11 cellular contexts compared by ENCODE assay signal in the genomic region with DNA sequence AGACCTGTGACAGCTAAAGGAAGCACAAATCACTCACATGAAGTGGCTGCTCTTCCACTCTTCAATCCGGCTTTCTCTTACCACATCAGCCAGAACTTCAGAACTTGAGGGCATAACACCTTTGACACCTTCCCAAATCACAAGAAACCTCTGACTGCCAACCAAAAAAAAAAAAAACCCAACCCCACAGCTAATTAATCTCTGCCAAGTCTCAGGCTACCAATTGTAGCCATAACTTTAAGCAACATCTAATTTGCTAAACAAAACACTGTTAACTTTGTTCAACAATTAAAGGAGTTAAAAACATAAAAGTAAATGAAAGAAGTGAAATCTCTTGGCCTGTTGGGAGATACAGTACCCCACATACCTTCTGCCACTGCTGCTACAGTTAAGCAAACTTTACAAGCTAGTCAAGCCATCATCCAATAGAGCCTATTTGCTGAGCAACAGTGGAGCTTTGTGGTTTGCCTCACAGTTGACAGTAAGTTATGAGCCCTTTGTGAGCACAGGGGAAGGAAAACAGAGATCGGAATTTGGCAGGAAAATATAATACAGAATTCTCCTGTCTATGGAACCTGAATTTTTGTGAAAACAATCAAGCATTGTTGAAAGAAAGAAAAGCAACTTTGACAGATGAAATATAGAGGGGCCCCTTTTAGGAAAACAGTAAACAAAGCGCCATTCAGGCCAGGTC. TPM values are rescaled to one million over a fixed set of nuclear protein-coding genes. Genes with fewer than 3 reads are reported as not detected.
DNase-seq lines count a peak whose midpoint lies in the region; ATAC-seq and TF ChIP-seq lines count a peak whose summit lies in the region.
"Had no signal": no experiment of that assay in that cellular context is flagged by ENCODE, and none has a peak within 500 bp of the region (broad histone marks: within the 10 kb centered on the region; RNA-seq: fewer than 3 reads in every experiment).

Gene SOX6, minus strand, starts transcription at position 490 of the 694 bp plus-strand sequence. CDS start 15,298 bp downstream, outside the sequence.

- H3K4me3 Mint-ChIP-seq in immature natural killer cell, result no peak within 1 kb of the TSS
- H3K4me3 Mint-ChIP-seq: T-helper 1 cell treated with Interleukin-12 subunit alpha and Interleukin-12 subunit beta and Interleukin-4 antibody, amounts not matched to agents 30 μg/mL and 1 μg/mL, for 36 hours had no signal

- no peaks in the 10 kb centered on the region for H3K36me3 ChIP-seq in mucosa of descending colon (ENCODE audit: low read depth)

- intact Hi-C loops in mucosa of descending colon (cut with DNase I, micrococcal nuclease), result no loop called here

- TF ChIP-seq CTCF in AG10803 (conservative IDR thresholded peaks at IDR 0.05; ENCODE audit: low read length), result no peak
- no peak for TF ChIP-seq CTCF in fibroblast of villous mesenchyme (IDR thresholded peaks at IDR 0.05; ENCODE audit: insufficient read depth, low read depth, low read length)
- no peak for TF ChIP-seq CTCF in mucosa of descending colon (IDR thresholded peaks at IDR 0.05)

- H3K27me3 Mint-ChIP-seq in immature natural killer cell (ENCODE audit: low read depth in 3 of 3), result peaks cover 0 to 4% (median 2%) of the 10 kb centered on the region in 3 donors

- H3K36me3 Mint-ChIP-seq in immature natural killer cell, result no peaks in the 10 kb centered on the region

- H3K4me1 Mint-ChIP-seq in immature natural killer cell, result no peaks in the 10 kb centered on the region

- DNase-seq in AG10803 (ENCODE audit: low read depth) (peak; percentile 6), NCI-H748 (lab: John Stamatoyannopoulos, UW; ENCODE audit: unreplicated experiment) (peak; percentile 53), fibroblast of villous mesenchyme (ENCODE audit: low read depth) (peak; percentile 17), mucosa of descending colon (no peak), immature natural killer cell (no peak), SIG-M5 treated with dmso at 0.1 percent for 504 hours (lab: John Stamatoyannopoulos, UW; ENCODE audit: unreplicated experiment) (no peak), middle frontal gyrus (ENCODE audit: extremely low spot score, low spot score) (no peak)
- DNase-seq: NCI-H2029; stimulated activated CD4-positive, alpha-beta T cell treated with anti-CD3 and anti-CD28 coated beads, Interleukin-4, amount 100 ng/mL, for 24 hours had no signal

- H3K4me3 ChIP-seq in AG10803 (ENCODE audit: low read length), result no peak within 1 kb of the TSS
- no peak within 1 kb of the TSS for H3K4me3 ChIP-seq in fibroblast of villous mesenchyme (ENCODE audit: low read depth, low read length)
- H3K4me3 ChIP-seq in mucosa of descending colon, result no peak within 1 kb of the TSS

- ATAC-seq in mucosa of descending colon (peak; percentile 53), GM19463 (IDR thresholded peaks at IDR 0.05; ENCODE audit: unreplicated experiment) (no peak)

- H3K4me1 ChIP-seq in mucosa of descending colon (ENCODE audit: low read depth), result peaks cover 2% of the 10 kb centered on the region

- H3K9me3 Mint-ChIP-seq in immature natural killer cell, result peaks cover 2 to 25% (median 8%) of the 10 kb centered on the region in 6 donors
- H3K9me3 Mint-ChIP-seq: T-helper 1 cell treated with Interleukin-12 subunit alpha and Interleukin-12 subunit beta and Interleukin-4 antibody, amounts not matched to agents 30 μg/mL and 1 μg/mL, for 36 hours had no signal

- H3K27ac Mint-ChIP-seq in immature natural killer cell, result no peak within 1 kb of the TSS
- H3K27ac Mint-ChIP-seq: T-helper 1 cell treated with Interleukin-12 subunit alpha and Interleukin-12 subunit beta and Interleukin-4 antibody, amounts not matched to agents 30 μg/mL and 1 μg/mL, for 36 hours had no signal

- H3K9me3 ChIP-seq in mucosa of descending colon, result no peaks in the 10 kb centered on the region

RNA-seq across cellular contexts. Expression of gene SOX6, which starts in this region (rescaled TPM):
- total RNA-seq in fibroblast of villous mesenchyme (12.9 and 22.0 TPM in 2 replicates), mucosa of descending colon (1 to 10 TPM; 5.8 to 6.5 (median 6.0) TPM)
- not detected for polyA plus RNA-seq in immature natural killer cell

Comparison
In these comparisons a context has a peak if more than half of its experiments do, and no peak if none do; other contexts are left out.
1. DNase-seq: peak in AG10803 (single experiment), NCI-H748 (single experiment) and fibroblast of villous mesenchyme (single experiment); none in mucosa of descending colon (0 of 3), immature natural killer cell (0 of 3), SIG-M5 treated with dmso at 0.1 percent for 504 hours (single experiment) and middle frontal gyrus (single experiment).